ENCODE assay signal across 8 cellular contexts in the genomic region with DNA sequence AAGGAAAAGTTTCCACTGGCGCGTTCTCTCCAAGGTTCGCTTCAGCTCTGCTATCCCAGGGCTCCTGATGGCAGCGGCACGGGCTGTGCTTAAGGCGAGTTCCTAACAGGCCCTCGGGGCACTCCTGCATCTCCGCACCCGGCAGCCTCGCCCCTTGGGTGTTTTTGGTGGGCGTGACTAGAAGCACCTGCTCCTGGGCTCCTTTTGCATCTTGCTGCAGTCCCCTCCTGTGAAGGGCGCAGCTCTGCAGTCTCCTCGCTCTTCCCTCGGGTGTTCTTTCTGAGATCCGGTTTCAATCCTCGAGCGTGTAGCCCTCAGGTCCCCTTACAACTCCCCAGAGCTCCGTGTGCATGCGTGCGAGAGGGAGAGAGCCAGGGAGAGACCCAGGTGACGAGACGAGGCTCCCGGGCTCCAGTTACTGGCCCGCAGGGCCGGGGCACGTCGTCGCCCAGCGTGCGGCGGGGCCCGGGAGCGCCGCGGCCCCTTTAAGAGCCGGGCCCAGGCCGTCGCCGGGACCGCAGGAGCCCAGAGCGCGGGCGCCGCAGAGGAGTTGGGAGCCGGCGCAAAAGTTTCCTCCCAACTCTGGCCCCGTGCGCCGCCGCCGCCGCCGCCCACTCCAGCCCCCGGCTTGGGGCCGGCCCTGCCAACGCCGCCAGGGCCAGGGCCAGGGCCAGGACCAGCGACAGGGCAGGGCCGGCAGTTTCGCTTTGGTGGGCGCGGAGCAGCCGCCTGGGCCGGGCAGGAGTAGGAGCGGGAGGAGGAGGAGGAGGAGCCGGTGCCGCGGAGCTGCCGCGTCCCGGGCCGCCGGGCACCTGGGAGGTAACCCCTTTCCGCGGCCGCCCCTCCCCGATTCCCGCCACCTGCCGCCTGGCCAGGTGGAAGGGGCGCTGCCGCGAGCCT. TPM values are rescaled to one million over a fixed set of nuclear protein-coding genes. Genes with fewer than 3 reads are reported as not detected.
DNase-seq lines count a peak whose midpoint lies in the region; ATAC-seq and TF ChIP-seq lines count a peak whose summit lies in the region.

Gene PARD3B (plus strand): TSS at position 515 of the 900 bp plus-strand sequence. CDS start 525 bp downstream, outside the sequence.

- intact Hi-C loops in transverse colon (cut with DNase I; ENCODE audit: low total_unique reads) = loop anchor here (5.0 kb wide), 1 partner anchor 137 kb away; no protein-coding TSS in a partner anchor

- peak within 1 kb of the TSS; percentile 71 to 92 (median 90) for H3K4me3 ChIP-seq in transverse colon

- DNase-seq in activated CD4-positive, alpha-beta T cell treated with anti-CD3 and anti-CD28 coated beads for 48 hours = peak; percentile 48
- no peak for DNase-seq in activated CD4-positive, alpha-beta T cell treated with anti-CD3 and anti-CD28 coated beads, Interleukin-2, amount 50 U/mL, for 4 hours
- peak; percentile 61 for DNase-seq in NCI-H510A treated with DMSO at 0.1 percent for 48 hours (lab: John Stamatoyannopoulos, UW)
- DNase-seq in activated naive CD4-positive, alpha-beta T cell treated with anti-CD3 and anti-CD28 coated beads, Interleukin-2, amount 10 ng/mL, durations not matched to agents 7 days and 5 days = peak; percentile 48
- peak; percentile 19 for DNase-seq in germinal center (ENCODE audit: low spot score)
- DNase-seq in nephron progenitor cell = peak; percentile 74
- peak; percentile 65 for DNase-seq in transverse colon

- peaks cover 37% of the 10 kb centered on the region for H3K27me3 Mint-ChIP-seq in activated naive CD4-positive, alpha-beta T cell treated with anti-CD3 and anti-CD28 coated beads, Interleukin-2, amount 10 ng/mL, durations not matched to agents 7 days and 5 days
- peaks cover 60% of the 10 kb centered on the region for H3K27me3 Mint-ChIP-seq in nephron progenitor cell (ENCODE audit: low read depth, poor library complexity)

- TF ChIP-seq CTCF in nephron progenitor cell (IDR thresholded peaks at IDR 0.05) = no peak
- no peak for TF ChIP-seq CTCF in transverse colon (IDR thresholded peaks at IDR 0.05)

- H3K36me3 ChIP-seq in transverse colon = no peaks in the 10 kb centered on the region

- H3K4me1 Mint-ChIP-seq in activated naive CD4-positive, alpha-beta T cell treated with anti-CD3 and anti-CD28 coated beads, Interleukin-2, amount 10 ng/mL, durations not matched to agents 7 days and 5 days = peaks cover 10% of the 10 kb centered on the region
- H3K4me1 Mint-ChIP-seq in nephron progenitor cell = peaks cover 17% of the 10 kb centered on the region

- H3K36me3 Mint-ChIP-seq in activated naive CD4-positive, alpha-beta T cell treated with anti-CD3 and anti-CD28 coated beads, Interleukin-2, amount 10 ng/mL, durations not matched to agents 7 days and 5 days = no peaks in the 10 kb centered on the region
- no peaks in the 10 kb centered on the region for H3K36me3 Mint-ChIP-seq in nephron progenitor cell (ENCODE audit: low read depth)

- in situ Hi-C loops in transverse colon (cut with MboI; ENCODE audit: low pct_ligation_motif_present in 1 of 4, low pct_unique_long_range_greater_than_20kb in 1 of 4, low sequenced_read_pairs in 3 of 4) = no loop called here

- peak within 1 kb of the TSS; percentile 92 to 96 (median 94) for H3K27ac ChIP-seq in transverse colon

- no peak for TF ChIP-seq EP300 in transverse colon (IDR thresholded peaks at IDR 0.05; ENCODE audit: low read depth)

- H3K4me1 ChIP-seq in transverse colon = peaks cover 5 to 28% (median 19%) of the 10 kb centered on the region in 4 donors

- H3K27ac Mint-ChIP-seq in activated naive CD4-positive, alpha-beta T cell treated with anti-CD3 and anti-CD28 coated beads, Interleukin-2, amount 10 ng/mL, durations not matched to agents 7 days and 5 days = no peak within 1 kb of the TSS
- H3K27ac Mint-ChIP-seq in nephron progenitor cell = no peak within 1 kb of the TSS

- no peaks in the 10 kb centered on the region for H3K9me3 ChIP-seq in transverse colon

- H3K9me3 Mint-ChIP-seq in activated naive CD4-positive, alpha-beta T cell treated with anti-CD3 and anti-CD28 coated beads, Interleukin-2, amount 10 ng/mL, durations not matched to agents 7 days and 5 days = no peaks in the 10 kb centered on the region
- no peaks in the 10 kb centered on the region for H3K9me3 Mint-ChIP-seq in nephron progenitor cell

- peak; percentile 58 for ATAC-seq in HG03025 (IDR thresholded peaks at IDR 0.05; ENCODE audit: low FRiP score, unreplicated experiment)

- H3K27me3 ChIP-seq in transverse colon = no peaks in the 10 kb centered on the region

- 1% methylated on average over 58 of the region's 82 CpGs; no CpG with 5 or more reads in 1 of the 2 donors for WGBS in transverse colon (ENCODE audit: low coverage in 1 of 2), 2 donors

- peak within 1 kb of the TSS; percentile 82 for H3K4me3 Mint-ChIP-seq in activated naive CD4-positive, alpha-beta T cell treated with anti-CD3 and anti-CD28 coated beads, Interleukin-2, amount 10 ng/mL, durations not matched to agents 7 days and 5 days
- H3K4me3 Mint-ChIP-seq in nephron progenitor cell = peak within 1 kb of the TSS; percentile 89

- CTCF ChIA-PET in activated naive CD4-positive, alpha-beta T cell treated with anti-CD3 and anti-CD28 coated beads, Interleukin-2, amount 10 ng/mL, durations not matched to agents 7 days and 5 days (lab: Charles Lee) = no interaction called here

- TF ChIP-seq POLR2A in transverse colon (IDR thresholded peaks at IDR 0.05) = peak; percentile 16

RNA-seq across cellular contexts. Expression of gene PARD3B, which starts in this region (rescaled TPM):
- 10 to 100 TPM; 32.6 to 65.7 (median 38.6) TPM for total RNA-seq in transverse colon

Comparison
In these comparisons a context has a peak if more than half of its experiments do, and no peak if none do; other contexts are left out.
1. DNase-seq: peak in activated CD4-positive, alpha-beta T cell treated with anti-CD3 and anti-CD28 coated beads for 48 hours (single experiment), NCI-H510A treated with DMSO at 0.1 percent for 48 hours (single experiment), activated naive CD4-positive, alpha-beta T cell treated with anti-CD3 and anti-CD28 coated beads, Interleukin-2, amount 10 ng/mL, durations not matched to agents 7 days and 5 days (single experiment), germinal center (single experiment), nephron progenitor cell (single experiment) and transverse colon (single experiment); none in activated CD4-positive, alpha-beta T cell treated with anti-CD3 and anti-CD28 coated beads, Interleukin-2, amount 50 U/mL, for 4 hours (0 of 2).